ENCODE assay signal across 24 cellular contexts in genomic region chr14:73374218-73374617, GRCh38.
"Had no signal": no experiment of that assay in that cellular context is flagged by ENCODE, and none has a peak within 500 bp of the region (broad histone marks: within the 10 kb centered on the region; RNA-seq: fewer than 3 reads in every experiment).

No MANE protein-coding gene starts in this region.

- H3K9me3 Mint-ChIP-seq: stimulated activated effector memory CD8-positive, alpha-beta T cell treated with anti-CD3 and anti-CD28 coated beads, Interleukin-12 subunit alpha, Interleukin-12 subunit beta, amount 100 ng/mL, for 72 hours; stimulated activated memory B cell treated with anti-CD40 and anti-IgM and Interleukin-4, amounts not matched to agents 10 μg/mL and 1 μg/mL and 100 μg/mL, for 72 hours; stimulated activated naive B cell treated with anti-CD40 and anti-IgM and Interleukin-4, amounts not matched to agents 10 μg/mL and 1 μg/mL and 100 μg/mL, for 72 hours; stimulated activated naive CD8-positive, alpha-beta T cell treated with anti-CD3 and anti-CD28 coated beads, Interleukin-15, amount 100 ng/mL, for 72 hours; stimulated activated naive CD8-positive, alpha-beta T cell treated with anti-CD3 and anti-CD28 coated beads, Interleukin-15, Interleukin-2, amounts not matched to agents 100 ng/mL and 50 ng/mL, for 24 hours; type B pancreatic cell had no signal

- H3K36me3 Mint-ChIP-seq: stimulated activated effector memory CD8-positive, alpha-beta T cell treated with anti-CD3 and anti-CD28 coated beads, Interleukin-12 subunit alpha, Interleukin-12 subunit beta, amount 100 ng/mL, for 72 hours; stimulated activated naive B cell treated with anti-CD40 and anti-IgM and Interleukin-4, amounts not matched to agents 10 μg/mL and 1 μg/mL and 100 μg/mL, for 72 hours; type B pancreatic cell had no signal

- ATAC-seq: stimulated activated effector memory CD8-positive, alpha-beta T cell treated with anti-CD3 and anti-CD28 coated beads, Interleukin-12 subunit alpha, Interleukin-12 subunit beta, amount 100 ng/mL, for 72 hours; stimulated activated memory B cell treated with anti-CD40 and anti-IgM and Interleukin-4, amounts not matched to agents 10 μg/mL and 1 μg/mL and 100 μg/mL, for 72 hours; stimulated activated naive B cell treated with anti-CD40 and anti-IgM and Interleukin-4, amounts not matched to agents 10 μg/mL and 1 μg/mL and 100 μg/mL, for 72 hours; stimulated activated naive CD8-positive, alpha-beta T cell treated with anti-CD3 and anti-CD28 coated beads, Interleukin-15, amount 100 ng/mL, for 72 hours; stimulated activated naive CD8-positive, alpha-beta T cell treated with anti-CD3 and anti-CD28 coated beads, Interleukin-15, Interleukin-2, amounts not matched to agents 100 U/mL and 50 U/mL, for 24 hours; upper lobe of right lung had no signal

- H3K27ac Mint-ChIP-seq: stimulated activated effector memory CD8-positive, alpha-beta T cell treated with anti-CD3 and anti-CD28 coated beads, Interleukin-12 subunit alpha, Interleukin-12 subunit beta, amount 100 ng/mL, for 72 hours; stimulated activated naive B cell treated with anti-CD40 and anti-IgM and Interleukin-4, amounts not matched to agents 10 μg/mL and 1 μg/mL and 100 μg/mL, for 72 hours; stimulated activated naive CD8-positive, alpha-beta T cell treated with anti-CD3 and anti-CD28 coated beads, Interleukin-15, amount 100 ng/mL, for 72 hours; stimulated activated naive CD8-positive, alpha-beta T cell treated with anti-CD3 and anti-CD28 coated beads, Interleukin-15, Interleukin-2, amounts not matched to agents 100 ng/mL and 50 ng/mL, for 24 hours; type B pancreatic cell had no signal

- H3K4me3 Mint-ChIP-seq: stimulated activated effector memory CD8-positive, alpha-beta T cell treated with anti-CD3 and anti-CD28 coated beads, Interleukin-12 subunit alpha, Interleukin-12 subunit beta, amount 100 ng/mL, for 72 hours; stimulated activated memory B cell treated with anti-CD40 and anti-IgM and Interleukin-4, amounts not matched to agents 10 μg/mL and 1 μg/mL and 100 μg/mL, for 72 hours; stimulated activated naive B cell treated with anti-CD40 and anti-IgM and Interleukin-4, amounts not matched to agents 10 μg/mL and 1 μg/mL and 100 μg/mL, for 72 hours; stimulated activated naive CD8-positive, alpha-beta T cell treated with anti-CD3 and anti-CD28 coated beads, Interleukin-15, amount 100 ng/mL, for 72 hours; stimulated activated naive CD8-positive, alpha-beta T cell treated with anti-CD3 and anti-CD28 coated beads, Interleukin-15, Interleukin-2, amounts not matched to agents 100 ng/mL and 50 ng/mL, for 24 hours; type B pancreatic cell had no signal

- H3K27me3 Mint-ChIP-seq: stimulated activated memory B cell treated with anti-CD40 and anti-IgM and Interleukin-4, amounts not matched to agents 10 μg/mL and 1 μg/mL and 100 μg/mL, for 72 hours; stimulated activated naive B cell treated with anti-CD40 and anti-IgM and Interleukin-4, amounts not matched to agents 10 μg/mL and 1 μg/mL and 100 μg/mL, for 72 hours; stimulated activated naive CD8-positive, alpha-beta T cell treated with anti-CD3 and anti-CD28 coated beads, Interleukin-15, amount 100 ng/mL, for 72 hours; stimulated activated naive CD8-positive, alpha-beta T cell treated with anti-CD3 and anti-CD28 coated beads, Interleukin-15, Interleukin-2, amounts not matched to agents 100 ng/mL and 50 ng/mL, for 24 hours; type B pancreatic cell had no signal

- DNase-seq: stimulated activated CD4-positive, alpha-beta T cell treated with anti-CD3 and anti-CD28 coated beads, Interleukin-2, amount 100 ng/mL, for 48 hours; stimulated activated CD4-positive, alpha-beta T cell treated with anti-CD3 and anti-CD28 coated beads, Interleukin-4, amount 100 ng/mL, for 1 hour; stimulated activated CD4-positive, alpha-beta T cell treated with anti-CD3 and anti-CD28 coated beads, Interleukin-4, amount 100 ng/mL, for 24 hours; stimulated activated CD4-positive, alpha-beta T cell treated with anti-CD3 and anti-CD28 coated beads, Interleukin-4, amount 100 ng/mL, for 4 hours; stimulated activated CD8-positive, alpha-beta memory T cell treated with anti-CD3 and anti-CD28 coated beads, Interleukin-4, amount 100 ng/mL, for 48 hours; stimulated activated naive B cell treated with anti-CD40 and anti-IgM and Interleukin-4, amounts not matched to agents 10 μg/mL and 1 μg/mL and 100 μg/mL, for 72 hours; stimulated activated naive CD4-positive, alpha-beta T cell; stimulated activated naive CD4-positive, alpha-beta T cell treated with Interleukin-2 at 50 U/mL for 16 hours; stimulated activated naive CD8-positive, alpha-beta T cell treated with anti-CD3 and anti-CD28 coated beads, Interleukin-15, amount 100 ng/mL, for 72 hours; stimulated activated naive CD8-positive, alpha-beta T cell treated with anti-CD3 and anti-CD28 coated beads, Interleukin-15, Interleukin-2, amounts not matched to agents 100 U/mL and 50 U/mL, for 24 hours; stomach; substantia nigra; testis; thyroid gland; tibial artery; transverse colon; trophoblast cell; upper lobe of left lung; upper lobe of right lung; uterus had no signal

- H3K4me1 Mint-ChIP-seq: stimulated activated effector memory CD8-positive, alpha-beta T cell treated with anti-CD3 and anti-CD28 coated beads, Interleukin-12 subunit alpha, Interleukin-12 subunit beta, amount 100 ng/mL, for 72 hours had no signal
